ENCODE assay signal across 24 cellular contexts in the genomic region with DNA sequence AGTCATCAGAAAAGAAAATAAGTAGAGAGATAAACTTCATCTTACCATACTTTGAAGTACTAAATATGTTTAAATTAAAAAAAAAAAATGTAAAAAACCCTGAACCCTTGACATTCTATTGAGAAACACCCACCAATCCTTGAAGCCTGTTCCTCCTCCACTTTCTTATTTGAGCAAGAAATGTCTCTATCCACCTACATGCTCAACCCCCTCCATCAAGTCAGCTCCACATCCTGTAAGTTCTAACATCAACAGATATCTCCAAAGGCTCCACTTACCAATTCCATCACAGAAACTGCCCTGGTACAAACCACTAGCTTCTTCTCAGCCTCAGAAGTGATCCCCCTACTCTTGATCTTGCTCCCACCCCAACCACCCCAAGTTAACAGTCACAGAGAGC. TPM values are rescaled to one million over a fixed set of nuclear protein-coding genes. Genes with fewer than 3 reads are reported as not detected.
"Had no signal": no experiment of that assay in that cellular context is flagged by ENCODE, and none has a peak within 500 bp of the region (broad histone marks: within the 10 kb centered on the region; RNA-seq: fewer than 3 reads in every experiment).

No MANE protein-coding gene starts in this region.

- DNase-seq: naive thymus-derived CD8-positive, alpha-beta T cell; pancreas; right cardiac atrium; right lobe of liver; sigmoid colon; small intestine; stimulated activated CD4-positive, alpha-beta T cell treated with anti-CD3 and anti-CD28 coated beads, Interleukin-15, amount 100 ng/mL, for 24 hours; stimulated activated CD4-positive, alpha-beta T cell treated with anti-CD3 and anti-CD28 coated beads, Interleukin-2, amount 100 ng/mL, for 24 hours; stimulated activated CD4-positive, alpha-beta T cell treated with anti-CD3 and anti-CD28 coated beads, Interleukin-2, amount 100 ng/mL, for 48 hours; stimulated activated CD4-positive, alpha-beta T cell treated with anti-CD3 and anti-CD28 coated beads, Interleukin-4, amount 100 ng/mL, for 24 hours; stimulated activated naive B cell treated with anti-CD40 and anti-IgM and Interleukin-4, amounts not matched to agents 10 μg/mL and 1 μg/mL and 100 μg/mL, for 72 hours; stimulated activated naive CD4-positive, alpha-beta T cell treated with Interleukin-2 at 50 U/mL for 16 hours; stomach; thyroid gland; upper lobe of left lung had no signal

- FAIRE-seq: pancreas, small intestine, urothelium cell line had no signal

- H3K4me3 ChIP-seq: pancreas, prostate gland, right lobe of liver, sigmoid colon, stomach, thoracic aorta, thyroid gland, tibial nerve, upper lobe of left lung, vagina had no signal

- H3K27ac ChIP-seq: neutrophil, pancreas, prostate gland, right lobe of liver, sigmoid colon, stomach, thoracic aorta, thyroid gland, tibial nerve, upper lobe of left lung, vagina had no signal

- H3K27ac Mint-ChIP-seq: naive thymus-derived CD8-positive, alpha-beta T cell; natural killer cell treated with Interleukin-12 subunit alpha and Interleukin-12 subunit beta and Interleukin-15 and Interleukin-18, amount 100 ng/mL, for 72 hours; stimulated activated effector memory CD8-positive, alpha-beta T cell treated with anti-CD3 and anti-CD28 coated beads, Interleukin-12 subunit alpha, Interleukin-12 subunit beta, amount 100 ng/mL, for 72 hours; stimulated activated naive B cell treated with anti-CD40 and anti-IgM and Interleukin-4, amounts not matched to agents 10 μg/mL and 1 μg/mL and 100 μg/mL, for 72 hours; stimulated activated naive CD8-positive, alpha-beta T cell treated with anti-CD3 and anti-CD28 coated beads, Interleukin-15, Interleukin-2, amounts not matched to agents 100 ng/mL and 50 ng/mL, for 24 hours had no signal

- H3K4me1 Mint-ChIP-seq: naive thymus-derived CD8-positive, alpha-beta T cell; stimulated activated effector memory CD8-positive, alpha-beta T cell treated with anti-CD3 and anti-CD28 coated beads, Interleukin-12 subunit alpha, Interleukin-12 subunit beta, amount 100 ng/mL, for 72 hours; stimulated activated naive B cell treated with anti-CD40 and anti-IgM and Interleukin-4, amounts not matched to agents 10 μg/mL and 1 μg/mL and 100 μg/mL, for 72 hours had no signal

- H3K4me3 Mint-ChIP-seq: naive thymus-derived CD8-positive, alpha-beta T cell; natural killer cell treated with Interleukin-12 subunit alpha and Interleukin-12 subunit beta and Interleukin-15 and Interleukin-18, amount 100 ng/mL, for 72 hours; stimulated activated effector memory CD8-positive, alpha-beta T cell treated with anti-CD3 and anti-CD28 coated beads, Interleukin-12 subunit alpha, Interleukin-12 subunit beta, amount 100 ng/mL, for 72 hours; stimulated activated naive B cell treated with anti-CD40 and anti-IgM and Interleukin-4, amounts not matched to agents 10 μg/mL and 1 μg/mL and 100 μg/mL, for 72 hours; stimulated activated naive CD8-positive, alpha-beta T cell treated with anti-CD3 and anti-CD28 coated beads, Interleukin-15, Interleukin-2, amounts not matched to agents 100 ng/mL and 50 ng/mL, for 24 hours had no signal

- H3K27me3 ChIP-seq: neutrophil, pancreas, right lobe of liver, sigmoid colon, stomach, thyroid gland, tibial nerve, upper lobe of left lung, vagina had no signal

- ATAC-seq: naive thymus-derived CD8-positive, alpha-beta T cell; natural killer cell treated with Interleukin-12 subunit alpha and Interleukin-12 subunit beta and Interleukin-15 and Interleukin-18, amount 100 ng/mL, for 72 hours; pancreas; right cardiac atrium; right lobe of liver; stimulated activated effector memory CD8-positive, alpha-beta T cell treated with anti-CD3 and anti-CD28 coated beads, Interleukin-12 subunit alpha, Interleukin-12 subunit beta, amount 100 ng/mL, for 72 hours; stimulated activated naive B cell treated with anti-CD40 and anti-IgM and Interleukin-4, amounts not matched to agents 10 μg/mL and 1 μg/mL and 100 μg/mL, for 72 hours had no signal

- H3K9me3 ChIP-seq: neutrophil, pancreas, prostate gland, right lobe of liver, sigmoid colon, stomach, thoracic aorta, thyroid gland, tibial nerve, upper lobe of left lung, vagina had no signal

- H3K36me3 ChIP-seq: neutrophil, pancreas, prostate gland, right lobe of liver, sigmoid colon, stomach, thoracic aorta, thyroid gland, tibial nerve, upper lobe of left lung, vagina had no signal

- H3K27me3 Mint-ChIP-seq: natural killer cell treated with Interleukin-12 subunit alpha and Interleukin-12 subunit beta and Interleukin-15 and Interleukin-18, amount 100 ng/mL, for 72 hours; stimulated activated naive B cell treated with anti-CD40 and anti-IgM and Interleukin-4, amounts not matched to agents 10 μg/mL and 1 μg/mL and 100 μg/mL, for 72 hours; stimulated activated naive CD8-positive, alpha-beta T cell treated with anti-CD3 and anti-CD28 coated beads, Interleukin-15, Interleukin-2, amounts not matched to agents 100 ng/mL and 50 ng/mL, for 24 hours had no signal

- H3K36me3 Mint-ChIP-seq: naive thymus-derived CD8-positive, alpha-beta T cell; natural killer cell treated with Interleukin-12 subunit alpha and Interleukin-12 subunit beta and Interleukin-15 and Interleukin-18, amount 100 ng/mL, for 72 hours; stimulated activated effector memory CD8-positive, alpha-beta T cell treated with anti-CD3 and anti-CD28 coated beads, Interleukin-12 subunit alpha, Interleukin-12 subunit beta, amount 100 ng/mL, for 72 hours; stimulated activated naive B cell treated with anti-CD40 and anti-IgM and Interleukin-4, amounts not matched to agents 10 μg/mL and 1 μg/mL and 100 μg/mL, for 72 hours had no signal

- H3K4me1 ChIP-seq: pancreas, prostate gland, right lobe of liver, sigmoid colon, stomach, thyroid gland, tibial nerve, upper lobe of left lung, vagina had no signal

RNA-seq across cellular contexts. Expression of a gene that starts 32.5 kb away (rescaled TPM):
- polyA plus RNA-seq: naive thymus-derived CD8-positive, alpha-beta T cell had no signal
